9 cellular contexts compared by ENCODE assay signal in the genomic region with DNA sequence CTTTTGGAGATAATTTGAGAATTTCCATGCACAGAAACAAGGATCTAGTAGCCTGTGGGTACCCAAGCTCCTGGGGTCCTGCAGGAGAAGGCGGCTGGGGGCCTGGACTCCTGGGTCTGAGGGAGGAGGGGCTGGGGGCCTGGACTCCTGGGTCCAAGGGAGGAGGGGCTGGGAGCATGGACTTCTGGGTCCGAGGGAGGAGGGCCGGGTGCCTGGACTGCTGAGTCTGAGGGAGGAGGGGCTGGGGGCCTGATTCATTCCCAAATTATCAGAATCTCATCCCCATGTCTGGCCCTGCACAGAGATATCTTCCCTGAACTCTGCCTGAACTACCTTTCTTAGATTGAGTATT. TPM values are rescaled to one million over a fixed set of nuclear protein-coding genes. Genes with fewer than 3 reads are reported as not detected.
A peak's percentile ranks its signal among the peaks of the same experiment; 100 is the strongest.
DNase-seq lines count a peak whose midpoint lies in the region; ATAC-seq, FAIRE-seq and TF ChIP-seq lines count a peak whose summit lies in the region.
"Had no signal": no experiment of that assay in that cellular context is flagged by ENCODE, and none has a peak within 500 bp of the region (broad histone marks: within the 10 kb centered on the region; RNA-seq: fewer than 3 reads in every experiment).

No MANE protein-coding gene starts in this region.

- H3K36me3 ChIP-seq in IMR-90 (ENCODE audit: control insufficient read depth, insufficient read depth, low read length) (peaks cover 4% of the 10 kb centered on the region), osteoblast (ENCODE audit: insufficient read depth, low read length) (no peaks in the 10 kb centered on the region), PC-3 (ENCODE audit: low read depth, low read length) (peaks cover 12% of the 10 kb centered on the region)

- H2AK5ac ChIP-seq in IMR-90 (ENCODE audit: low read depth, low read length) = no peak overlapping the region

- H3K79me2 ChIP-seq in osteoblast (ENCODE audit: insufficient read depth, low read length) = peaks cover 8% of the 10 kb centered on the region
- peaks cover 37% of the 10 kb centered on the region for H3K79me2 ChIP-seq in PC-3 (ENCODE audit: low read length)

- TF ChIP-seq CTCF in AG04450 (IDR thresholded peaks at IDR 0.05; ENCODE audit: low read depth, low read length) (no peak), IMR-90 (conservative IDR thresholded peaks at IDR 0.05; ENCODE audit: low read depth, low read length) (no peak), osteoblast (IDR thresholded peaks at IDR 0.05; ENCODE audit: extremely low read depth, low read depth, low read length) (no peak), PC-3 (conservative IDR thresholded peaks at IDR 0.05; ENCODE audit: low read depth, low read length) (no peak)

- in situ Hi-C loops in IMR-90 (cut with MboI; ENCODE audit: low sequenced_read_pairs) = no loop called here

- H3K4me1 Mint-ChIP-seq in effector memory CD8-positive, alpha-beta T cell (ENCODE audit: low read depth in 2 of 2) = peaks cover 7 to 14% of the 10 kb centered on the region in 2 donors

- H3K27ac Mint-ChIP-seq in effector memory CD8-positive, alpha-beta T cell = peak overlapping the region in 1 of 2 donors; percentile 84

- peaks cover 20% of the 10 kb centered on the region for H3K36me3 Mint-ChIP-seq in effector memory CD8-positive, alpha-beta T cell (ENCODE audit: insufficient read depth)

- no peak overlapping the region for H3K14ac ChIP-seq in IMR-90 (replicated peaks; ENCODE audit: low read depth, low read length)

- H2AFZ ChIP-seq in IMR-90 (replicated peaks; ENCODE audit: low read length, poor library complexity) (peak overlapping the region; percentile 0), osteoblast (ENCODE audit: low read length) (peak overlapping the region; percentile 7), PC-3 (ENCODE audit: low read length) (no peak overlapping the region)

- no peak for TF ChIP-seq RAD21 in IMR-90 (IDR thresholded peaks at IDR 0.05; ENCODE audit: low read length)

- no peaks in the 10 kb centered on the region for H3K9me2 ChIP-seq in PC-3 (replicated peaks; ENCODE audit: low read length)

- no peak overlapping the region for H2BK15ac ChIP-seq in IMR-90 (ENCODE audit: low read depth, low read length)

- CTCF ChIA-PET in AG04450 (lab: Charles Lee) (interaction anchor here (1.0 kb wide), 1 partner anchor 25 kb away, joined by 3 read pairs; no protein-coding TSS in a partner anchor), IMR-90 (lab: Yijun Ruan, JAX) (no interaction called here), PC-3 (lab: Charles Lee) (interaction anchor here (0.6 kb wide), 2 partner anchors 42 to 251 kb away, joined by 3 read pairs; no protein-coding TSS in a partner anchor)

- no peak overlapping the region for H4K8ac ChIP-seq in IMR-90 (ENCODE audit: low read depth in 2 of 2, low read length in 2 of 2)

- H4K20me1 ChIP-seq in IMR-90 (ENCODE audit: insufficient read depth, low read length) = no peaks in the 10 kb centered on the region; the same call in 1 of the 2 replicates
- H4K20me1 ChIP-seq in osteoblast (ENCODE audit: insufficient read depth, low read length) = no peaks in the 10 kb centered on the region
- H4K20me1 ChIP-seq in PC-3 (ENCODE audit: low read length) = peaks cover 4% of the 10 kb centered on the region; the same call in 1 of the 2 replicates

- FAIRE-seq in GM12891 (lab: Jason Lieb, UNC) = no peak

- no peak for DNase-seq in AG04450 (ENCODE audit: low read depth, low spot score)
- no peak for DNase-seq in IMR-90
- no peak for DNase-seq in effector memory CD8-positive, alpha-beta T cell
- DNase-seq in osteoblast (ENCODE audit: insufficient read length, low spot score, missing footprints) = no peak
- no peak for DNase-seq in GM12891 (ENCODE audit: insufficient read length, low spot score)
- DNase-seq in DMS153 (lab: John Stamatoyannopoulos, UW) = no peak
- DNase-seq in stimulated activated CD4-positive, alpha-beta T cell treated with anti-CD3 and anti-CD28 coated beads, Interleukin-1b, Interleukin-23, amount 100 ng/mL, for 48 hours = no peak
- DNase-seq in PC-3 = no peak

- H3K9me1 ChIP-seq in IMR-90 (ENCODE audit: insufficient read depth, low read length) = no peaks in the 10 kb centered on the region

- peaks cover 0 to 9% of the 10 kb centered on the region in 2 experiments; a peak in 2 of 4 replicates for H3K79me1 ChIP-seq in IMR-90 (ENCODE audit: low read depth in 1 of 2, low read length in 2 of 2)

- no peaks in the 10 kb centered on the region for H3F3A ChIP-seq in PC-3 (ENCODE audit: low read length, unreplicated experiment)

- no TSS peak for BruUV-seq in IMR-90 (replicated peaks; lab: Mats Ljungman, UMichigan)
- BruUV-seq in PC-3 (replicated peaks; lab: Mats Ljungman, UMichigan) = no TSS peak

- H3K9me3 ChIP-seq in AG04450 (ENCODE audit: control insufficient read depth, insufficient read depth, low read length) = peaks cover 4% of the 10 kb centered on the region; the same call in 1 of the 2 replicates
- H3K9me3 ChIP-seq in IMR-90 (ENCODE audit: control insufficient read depth, insufficient read depth, low read length) = no peaks in the 10 kb centered on the region
- no peaks in the 10 kb centered on the region for H3K9me3 ChIP-seq in osteoblast (ENCODE audit: low read depth, low read length)
- H3K9me3 ChIP-seq in PC-3 (ENCODE audit: low read length) = no peaks in the 10 kb centered on the region

- H3K27me3 Mint-ChIP-seq in effector memory CD8-positive, alpha-beta T cell = peaks cover 26 to 28% of the 10 kb centered on the region in 2 donors

- H4K5ac ChIP-seq in IMR-90 (ENCODE audit: low read depth, low read length) = no peak overlapping the region

- no peak for TF ChIP-seq POLR2A in IMR-90 (IDR thresholded peaks at IDR 0.05; ENCODE audit: low read depth, low read length)
- no peak for TF ChIP-seq POLR2A in GM12891 (IDR thresholded peaks at IDR 0.05; ENCODE audit: low read depth, low read length)

- H3K4me2 ChIP-seq in IMR-90 (ENCODE audit: low read depth, low read length) = peak overlapping the region; percentile 56; the same call in 1 of the 2 replicates
- H3K4me2 ChIP-seq in osteoblast (ENCODE audit: insufficient read depth, low read length) = peak overlapping the region; percentile 50
- no peak overlapping the region for H3K4me2 ChIP-seq in PC-3 (ENCODE audit: low read length)

- H3K27ac ChIP-seq in AG04450 (ENCODE audit: low read depth, low read length) (peak overlapping the region; percentile 11), IMR-90 (ENCODE audit: insufficient read depth, low read length) (no peak overlapping the region), osteoblast (ENCODE audit: low read depth, low read length) (no peak overlapping the region), PC-3 (ENCODE audit: low read length) (no peak overlapping the region)

- H2BK5ac ChIP-seq in IMR-90 (ENCODE audit: low read depth, low read length, poor library complexity, severe bottlenecking) = no peak overlapping the region

- H3K4me1 ChIP-seq in IMR-90 (ENCODE audit: control insufficient read depth, insufficient read depth, low read length) (0 out of 2 replicates have a peak, but pooled peaks cover 2% of the 10 kb centered on the region), osteoblast (ENCODE audit: insufficient read depth, low read length) (no peaks in the 10 kb centered on the region), PC-3 (ENCODE audit: insufficient read depth, low read length) (peaks cover 12% of the 10 kb centered on the region)

- POLR2A ChIA-PET in AG04450 (lab: Yijun Ruan, JAX) = no interaction called here
- POLR2A ChIA-PET in IMR-90 (lab: Charles Lee; ENCODE audit: unreplicated experiment) = no interaction called here
- POLR2A ChIA-PET in PC-3 (lab: Charles Lee; ENCODE audit: unreplicated experiment) = interaction anchor here (0.6 to 0.8 kb wide), 2 partner anchors 11 to 276 kb away, joined by 4 to 6 read pairs; no protein-coding TSS in a partner anchor

- H3K18ac ChIP-seq in IMR-90 (ENCODE audit: low read depth, low read length) = no peak overlapping the region

- no peak overlapping the region for H2BK20ac ChIP-seq in IMR-90 (ENCODE audit: low read depth, low read length)

- peak overlapping the region; percentile 80 to 82 for H3K4me3 Mint-ChIP-seq in effector memory CD8-positive, alpha-beta T cell

- no peak for ATAC-seq in IMR-90 (ENCODE audit: low read depth)
- no peak for ATAC-seq in effector memory CD8-positive, alpha-beta T cell (replicated peaks)
- no peak for ATAC-seq in PC-3

- no peak overlapping the region for H3K4ac ChIP-seq in IMR-90 (ENCODE audit: low read depth, low read length)

- no CpG with 5 or more reads among the region's 3 CpGs for WGBS in IMR-90 (ENCODE audit: extremely low coverage in 2 of 2, insufficient read length in 1 of 2), 2 experiments

- dilution Hi-C loops in IMR-90 (cut with HindIII; ENCODE audit: low sequenced_read_pairs, unreplicated experiment) = no loop called here

- H2BK120ac ChIP-seq in IMR-90 (ENCODE audit: low read depth, low read length) = no peak overlapping the region

- no peak overlapping the region for H4K91ac ChIP-seq in IMR-90 (ENCODE audit: insufficient read depth, low read depth, low read length)

- peak overlapping the region; percentile 47 for H3K4me3 ChIP-seq in AG04450 (ENCODE audit: low read depth, low read length)
- H3K4me3 ChIP-seq in IMR-90 (ENCODE audit: insufficient read depth, low read depth, low read length) = peak overlapping the region; percentile 46
- peak overlapping the region; percentile 85 for H3K4me3 ChIP-seq in osteoblast (ENCODE audit: insufficient read depth, low read length)
- H3K4me3 ChIP-seq in PC-3 (ENCODE audit: low read length) = no peak overlapping the region

- H3K9me3 Mint-ChIP-seq in effector memory CD8-positive, alpha-beta T cell = no peaks in the 10 kb centered on the region

- H3K27me3 ChIP-seq in AG04450 (ENCODE audit: control insufficient read depth, insufficient read depth, low read length) (peaks cover 10% of the 10 kb centered on the region), IMR-90 (ENCODE audit: control insufficient read depth, insufficient read depth, low read length) (peaks cover 10% of the 10 kb centered on the region), osteoblast (ENCODE audit: insufficient read depth, low read length) (peaks cover 7% of the 10 kb centered on the region), PC-3 (ENCODE audit: low read length) (no peaks in the 10 kb centered on the region)

- intact Hi-C loops in IMR-90 (cut with micrococcal nuclease) = loop anchor here (10.0 kb wide), 1 partner anchor 589 kb away; a partner anchor contains a TSS
- intact Hi-C loops in PC-3 (cut with micrococcal nuclease) = loop anchor here (5.0 kb wide), 1 partner anchor 54 kb away; a partner anchor contains a TSS

- no peak overlapping the region for H3K23ac ChIP-seq in IMR-90 (ENCODE audit: low read depth, low read length)

- no peak overlapping the region for H2AK9ac ChIP-seq in IMR-90 (replicated peaks; ENCODE audit: low read depth, low read length, poor library complexity)

- no peak overlapping the region for H3K56ac ChIP-seq in IMR-90 (ENCODE audit: extremely low read depth, insufficient read depth, low read length)

- H3K9ac ChIP-seq in IMR-90 (ENCODE audit: low read depth, low read length) (no peak overlapping the region), PC-3 (ENCODE audit: low read length) (no peak overlapping the region)

RNA-seq across cellular contexts. Expression of a gene that starts 0.5 kb away (rescaled TPM):
- polyA plus RNA-seq in AG04450 (2011; rRNA removed) = 3.1 and 4.5 TPM in 2 replicates
- polyA minus RNA-seq in AG04450 (2011; rRNA and poly(A)+ RNA removed) = 4.0 and 7.5 TPM in 2 replicates
- 7.5 and 8.3 TPM in 2 replicates for total RNA-seq in IMR-90 (2012; rRNA removed)
- 6.9 and 7.8 TPM in 2 replicates for polyA plus RNA-seq in IMR-90 (2012; rRNA removed)
- 4.2 and 7.7 TPM in 2 replicates for polyA plus RNA-seq in IMR-90 (2012; cell fraction: cytosol; rRNA removed)
- 14.8 and 17.0 TPM in 2 replicates for polyA plus RNA-seq in IMR-90 (2012; cell fraction: nucleus; rRNA removed; ENCODE audit: low replicate concordance)
- total RNA-seq in osteoblast = 9.7 and 12.7 TPM in 2 replicates
- polyA plus RNA-seq in GM12891 (2012; ENCODE audit: low read depth, missing spikeins) = 5.7 TPM
- 80.4 and 85.7 TPM in 2 replicates for total RNA-seq in PC-3 (2014; rRNA removed)

RNA-seq across cellular contexts. Expression of a gene that starts 12.2 kb away (rescaled TPM):
- polyA plus RNA-seq in AG04450 (2011; rRNA removed) = 1.5 and 2.3 TPM in 2 replicates
- polyA minus RNA-seq in AG04450 (2011; rRNA and poly(A)+ RNA removed) = 1.2 and 2.0 TPM in 2 replicates
- 0.90 and 1.9 TPM in 2 replicates for total RNA-seq in IMR-90 (2012; rRNA removed)
- polyA plus RNA-seq in IMR-90 (2012; rRNA removed) = 2.9 and 3.1 TPM in 2 replicates
- 2.5 and 8.1 TPM in 2 replicates for polyA plus RNA-seq in IMR-90 (2012; cell fraction: cytosol; rRNA removed)
- polyA plus RNA-seq in IMR-90 (2012; cell fraction: nucleus; rRNA removed; ENCODE audit: low replicate concordance) = 6.8 and 7.4 TPM in 2 replicates
- total RNA-seq in osteoblast = 0.29 and 1.1 TPM in 2 replicates
- 0.13 TPM for polyA plus RNA-seq in GM12891 (2012; ENCODE audit: low read depth, missing spikeins)
- total RNA-seq in PC-3 (2014; rRNA removed) = 75.3 and 75.8 TPM in 2 replicates

RNA-seq across cellular contexts. Expression of a gene that starts 25.4 kb away (rescaled TPM):
- polyA plus RNA-seq in AG04450 (2011; rRNA removed) (0.11 TPM in 1 of 2 replicates, not detected in the other), IMR-90 (2012; rRNA removed) (0.03 TPM in 1 of 2 replicates, not detected in the other)
- polyA minus RNA-seq in AG04450 (2011; rRNA and poly(A)+ RNA removed) = 0.14 TPM in 1 of 2 replicates, not detected in the other
- total RNA-seq in IMR-90 (2012; rRNA removed) (not detected in 2 replicates), osteoblast (not detected in 2 replicates), PC-3 (2014; rRNA removed) (0.58 TPM in 1 of 2 replicates, not detected in the other)
- not detected in 2 replicates for polyA plus RNA-seq in IMR-90 (2012; cell fraction: cytosol; rRNA removed)
- polyA plus RNA-seq in IMR-90 (2012; cell fraction: nucleus; rRNA removed; ENCODE audit: low replicate concordance) = 0.05 and 0.07 TPM in 2 replicates
- polyA plus RNA-seq in GM12891 (2012; ENCODE audit: low read depth, missing spikeins) = not detected
- total RNA-seq: LHCN-M2 had no signal

RNA-seq across cellular contexts. Expression of a gene that starts 54.0 kb away (rescaled TPM):
- 24.2 and 30.0 TPM in 2 replicates for polyA plus RNA-seq in AG04450 (2011; rRNA removed)
- 20.9 and 28.2 TPM in 2 replicates for polyA minus RNA-seq in AG04450 (2011; rRNA and poly(A)+ RNA removed)
- total RNA-seq in IMR-90 (2012; rRNA removed) = 21.1 and 21.5 TPM in 2 replicates
- polyA plus RNA-seq in IMR-90 (2012; rRNA removed) = 81.4 and 104 TPM in 2 replicates
- 43.7 and 62.1 TPM in 2 replicates for polyA plus RNA-seq in IMR-90 (2012; cell fraction: cytosol; rRNA removed)
- polyA plus RNA-seq in IMR-90 (2012; cell fraction: nucleus; rRNA removed; ENCODE audit: low replicate concordance) = 542 and 869 TPM in 2 replicates
- 49.2 and 55.0 TPM in 2 replicates for total RNA-seq in osteoblast
- polyA plus RNA-seq in GM12891 (2012; ENCODE audit: low read depth, missing spikeins) = 46.6 TPM
- 136 and 180 TPM in 2 replicates for total RNA-seq in PC-3 (2014; rRNA removed)

Comparison
In these comparisons a context has a peak if more than half of its experiments do, and no peak if none do; other contexts are left out.
1. RNA of a gene that starts 12.2 kb away (total RNA-seq): 75.3 to 75.8 TPM in PC-3; 0.29 to 1.1 TPM in osteoblast and 0.90 to 1.9 TPM in IMR-90; every median in the first group is over 10 times any median in the second.